Comparison of ENCODE assay signal across 8 cellular contexts in genomic region chr6:11714116-11714797, GRCh38.
DNase-seq lines count a peak whose midpoint lies in the region; ATAC-seq and TF ChIP-seq lines count a peak whose summit lies in the region.

No MANE protein-coding gene starts in this region.

- TF ChIP-seq CTCF in sigmoid colon (IDR thresholded peaks at IDR 0.05): no peak

- ATAC-seq in activated CD4-positive, CD25-positive, alpha-beta regulatory T cell treated with anti-CD3 and anti-CD28 coated beads, Interleukin-2, amount 50 U/mL, for 24 hours: peak; percentile 22 to 25
- ATAC-seq in HG03378 (IDR thresholded peaks at IDR 0.05; ENCODE audit: unreplicated experiment): peak; percentile 36

- peak overlapping the region; percentile 100 for H3K27ac Mint-ChIP-seq in stimulated activated naive CD8-positive, alpha-beta T cell treated with anti-CD3 and anti-CD28 coated beads, Interleukin-15, Interleukin-2, amounts not matched to agents 100 ng/mL and 50 ng/mL, for 24 hours

- peaks cover 42% of the 10 kb centered on the region for H3K36me3 Mint-ChIP-seq in stimulated activated naive CD8-positive, alpha-beta T cell treated with anti-CD3 and anti-CD28 coated beads, Interleukin-15, Interleukin-2, amounts not matched to agents 100 ng/mL and 50 ng/mL, for 24 hours (ENCODE audit: low read depth)

- H3K4me3 ChIP-seq in sigmoid colon: no peak overlapping the region

- no peak overlapping the region for H3K27ac ChIP-seq in sigmoid colon

- no peak for DNase-seq in activated CD4-positive, CD25-positive, alpha-beta regulatory T cell treated with anti-CD3 and anti-CD28 coated beads, Interleukin-2, amount 50 U/mL, for 72 hours
- peak; percentile 19 for DNase-seq in activated effector memory CD4-positive, alpha-beta T cell treated with Interleukin-2 at 50 U/mL for 16 hours
- DNase-seq in SKM-1 treated with dmso at 0.1 percent for 144 hours (lab: John Stamatoyannopoulos, UW; ENCODE audit: unreplicated experiment) (no peak), NCI-H2196 treated with DMSO at 0.1 percent for 48 hours (lab: John Stamatoyannopoulos, UW; ENCODE audit: unreplicated experiment) (no peak), sigmoid colon (no peak)

- H3K27me3 Mint-ChIP-seq in stimulated activated naive CD8-positive, alpha-beta T cell treated with anti-CD3 and anti-CD28 coated beads, Interleukin-15, Interleukin-2, amounts not matched to agents 100 ng/mL and 50 ng/mL, for 24 hours: no peaks in the 10 kb centered on the region

- no peak for TF ChIP-seq EP300 in sigmoid colon (IDR thresholded peaks at IDR 0.05)

- H3K4me3 Mint-ChIP-seq in stimulated activated naive CD8-positive, alpha-beta T cell treated with anti-CD3 and anti-CD28 coated beads, Interleukin-15, Interleukin-2, amounts not matched to agents 100 ng/mL and 50 ng/mL, for 24 hours: peak overlapping the region; percentile 55

- 36 to 47% methylated on average over 6 of the region's 6 CpGs for WGBS in sigmoid colon, 2 donors

- no peaks in the 10 kb centered on the region for H3K27me3 ChIP-seq in sigmoid colon

- H3K9me3 Mint-ChIP-seq in stimulated activated naive CD8-positive, alpha-beta T cell treated with anti-CD3 and anti-CD28 coated beads, Interleukin-15, Interleukin-2, amounts not matched to agents 100 ng/mL and 50 ng/mL, for 24 hours: no peaks in the 10 kb centered on the region

- no peaks in the 10 kb centered on the region for H3K9me3 ChIP-seq in sigmoid colon

- TF ChIP-seq POLR2A in sigmoid colon (IDR thresholded peaks at IDR 0.05): no peak

- H3K4me1 Mint-ChIP-seq in stimulated activated naive CD8-positive, alpha-beta T cell treated with anti-CD3 and anti-CD28 coated beads, Interleukin-15, Interleukin-2, amounts not matched to agents 100 ng/mL and 50 ng/mL, for 24 hours (ENCODE audit: low read depth): peaks cover 84% of the 10 kb centered on the region

- H3K4me1 ChIP-seq in sigmoid colon: peaks cover 0 to 18% (median 10%) of the 10 kb centered on the region in 4 donors

- H3K36me3 ChIP-seq in sigmoid colon: no peaks in the 10 kb centered on the region

- intact Hi-C loops in sigmoid colon (cut with DNase I): no loop called here
